7 cellular contexts compared by ENCODE assay signal in the genomic region with DNA sequence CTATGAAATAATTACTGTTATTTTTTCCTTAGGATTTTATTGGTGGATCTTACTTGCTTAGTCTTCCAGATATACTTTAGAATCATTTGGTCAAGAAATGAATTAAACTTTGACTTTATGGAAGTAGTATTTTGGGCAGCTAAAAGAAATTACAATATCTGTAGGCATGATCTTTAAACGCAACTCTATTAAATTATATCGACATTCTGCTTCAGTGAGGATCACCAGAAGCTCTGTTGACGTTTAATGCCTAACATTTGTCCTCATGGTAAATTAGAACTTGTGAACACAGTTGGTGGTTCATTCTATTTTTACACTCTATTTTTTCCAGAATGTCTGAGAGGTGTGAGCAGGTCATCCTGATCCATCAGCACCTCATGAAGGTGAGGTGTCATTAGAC.
"Had no signal": no experiment of that assay in that cellular context is flagged by ENCODE, and none has a peak within 500 bp of the region (broad histone marks: within the 10 kb centered on the region; RNA-seq: fewer than 3 reads in every experiment).

No MANE protein-coding gene starts in this region.

- H3K4me2 ChIP-seq: GM23338 had no signal

- ATAC-seq: GM23338, HepG2 had no signal

- H3K4me3 ChIP-seq: GM23338 had no signal

- H2AFZ ChIP-seq: GM23338 had no signal

- DNase-seq: H9, HCEC 1CT had no signal

- H3K27ac ChIP-seq: HL-60 had no signal

- FAIRE-seq: H1, H54, HepG2 had no signal
